ENCODE assay signal across 9 cellular contexts in genomic region chr17:76139801-76140660, GRCh38. TPM values are rescaled to one million over a fixed set of nuclear protein-coding genes. Genes with fewer than 3 reads are reported as not detected.
A peak's percentile ranks its signal among the peaks of the same experiment; 100 is the strongest.
DNase-seq lines count a peak whose midpoint lies in the region; ATAC-seq and TF ChIP-seq lines count a peak whose summit lies in the region.
"Had no signal": no experiment of that assay in that cellular context is flagged by ENCODE, and none has a peak within 500 bp of the region (broad histone marks: within the 10 kb centered on the region; RNA-seq: fewer than 3 reads in every experiment).

No MANE protein-coding gene starts in this region.

- intact Hi-C loops in lower lobe of right lung (cut with DNase I), result no loop called here

- no peaks in the 10 kb centered on the region for H3K36me3 ChIP-seq in lower lobe of right lung
- no peaks in the 10 kb centered on the region for H3K36me3 ChIP-seq in thymus (ENCODE audit: control insufficient read depth, insufficient read depth)

- no peak for TF ChIP-seq CTCF in lower lobe of right lung (IDR thresholded peaks at IDR 0.05)

- ATAC-seq in lower lobe of right lung (peak; percentile 70 to 75), HG03457 (IDR thresholded peaks at IDR 0.05; ENCODE audit: unreplicated experiment) (no peak), HG02759 (IDR thresholded peaks at IDR 0.05; ENCODE audit: unreplicated experiment) (no peak)

- H3K9me3 Mint-ChIP-seq in activated naive CD4-positive, alpha-beta T cell treated with anti-CD3 and anti-CD28 coated beads, Interleukin-2, amount 50 U/mL, for 24 hours, result no peaks in the 10 kb centered on the region

- peak overlapping the region; percentile 63 for H3K4me3 ChIP-seq in lower lobe of right lung
- H3K4me3 ChIP-seq in thymus (ENCODE audit: low read length), result peak overlapping the region; percentile 6

- no peak overlapping the region for H3K27ac ChIP-seq in lower lobe of right lung
- H3K27ac ChIP-seq in thymus (ENCODE audit: low read depth), result no peak overlapping the region
- H3K27ac ChIP-seq: SK-N-MC had no signal

- H3K27ac Mint-ChIP-seq in activated naive CD4-positive, alpha-beta T cell treated with anti-CD3 and anti-CD28 coated beads, Interleukin-2, amount 50 U/mL, for 24 hours, result peak overlapping the region; percentile 13

- no peaks in the 10 kb centered on the region for H3K27me3 Mint-ChIP-seq in activated naive CD4-positive, alpha-beta T cell treated with anti-CD3 and anti-CD28 coated beads, Interleukin-2, amount 50 U/mL, for 24 hours

- H3K4me3 Mint-ChIP-seq in activated naive CD4-positive, alpha-beta T cell treated with anti-CD3 and anti-CD28 coated beads, Interleukin-2, amount 50 U/mL, for 24 hours, result peak overlapping the region; percentile 76

- peaks cover 45% of the 10 kb centered on the region for H3K4me1 ChIP-seq in lower lobe of right lung
- H3K4me1 ChIP-seq in thymus (ENCODE audit: control insufficient read depth, insufficient read depth, low read length), result peaks cover 12% of the 10 kb centered on the region

- DNase-seq in activated gamma-delta T cell treated with Interleukin-2 at 50 U/mL for 16 hours (peak; percentile 60), activated gamma-delta T cell (lab: John Stamatoyannopoulos, UW) (no peak), lower lobe of right lung (peak; percentile 69), NCI-H1436 treated with DMSO at 0.1 percent for 48 hours (lab: John Stamatoyannopoulos, UW) (no peak)

- WGBS in thymus, result 18% methylated on average over 78 of the region's 78 CpGs

- peaks cover 47% of the 10 kb centered on the region for H3K4me1 Mint-ChIP-seq in activated naive CD4-positive, alpha-beta T cell treated with anti-CD3 and anti-CD28 coated beads, Interleukin-2, amount 50 U/mL, for 24 hours

- H3K27me3 ChIP-seq in lower lobe of right lung (ENCODE audit: low read depth) (peaks cover 42% of the 10 kb centered on the region), thymus (ENCODE audit: control insufficient read depth, insufficient read depth) (peaks cover 26% of the 10 kb centered on the region)

- H3K9me3 ChIP-seq in lower lobe of right lung (no peaks in the 10 kb centered on the region), thymus (ENCODE audit: control insufficient read depth) (no peaks in the 10 kb centered on the region)

- H3K36me3 Mint-ChIP-seq in activated naive CD4-positive, alpha-beta T cell treated with anti-CD3 and anti-CD28 coated beads, Interleukin-2, amount 50 U/mL, for 24 hours, result no peaks in the 10 kb centered on the region

RNA-seq across cellular contexts. Expression of gene FOXJ1, which starts 1.0 kb away (rescaled TPM):
- 21.5 TPM for total RNA-seq in lower lobe of right lung
- 0.75 TPM for polyA plus RNA-seq in thymus

RNA-seq across cellular contexts. Expression of gene EXOC7, which starts 36.4 kb away (rescaled TPM):
- total RNA-seq in lower lobe of right lung, result 118 TPM
- 64.6 TPM for polyA plus RNA-seq in thymus

Comparison
In these comparisons a context has a peak if more than half of its experiments do, and no peak if none do; other contexts are left out.
1. DNase-seq: peak in activated gamma-delta T cell treated with Interleukin-2 at 50 U/mL for 16 hours (single experiment) and lower lobe of right lung (single experiment); none in activated gamma-delta T cell (single experiment) and NCI-H1436 treated with DMSO at 0.1 percent for 48 hours (single experiment).
2. ATAC-seq: peak in lower lobe of right lung (2 of 2); none in HG03457 (single experiment) and HG02759 (single experiment).